Comparison of ENCODE assay signal across 11 cellular contexts in the genomic region with DNA sequence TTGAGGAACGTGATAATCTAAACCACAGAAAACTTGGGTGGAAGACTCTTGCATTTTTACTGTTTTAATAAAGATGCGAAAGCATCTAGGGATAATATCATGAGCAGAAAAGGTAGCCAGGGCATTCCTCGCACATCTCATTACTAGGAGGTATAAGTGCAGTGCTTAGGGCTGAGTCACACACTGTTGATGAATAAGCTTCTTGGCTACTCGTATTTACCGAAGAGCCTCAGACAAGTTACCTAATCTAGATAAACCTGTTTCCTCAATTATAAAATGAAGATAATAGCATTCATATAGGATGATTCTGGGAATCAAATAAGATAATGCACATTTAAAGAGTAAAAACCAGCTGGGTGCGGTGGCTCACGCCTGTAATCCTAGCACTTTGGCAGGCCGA. TPM values are rescaled to one million over a fixed set of nuclear protein-coding genes. Genes with fewer than 3 reads are reported as not detected.
DNase-seq lines count a peak whose midpoint lies in the region; ATAC-seq and TF ChIP-seq lines count a peak whose summit lies in the region.
"Had no signal": no experiment of that assay in that cellular context is flagged by ENCODE, and none has a peak within 500 bp of the region (broad histone marks: within the 10 kb centered on the region; RNA-seq: fewer than 3 reads in every experiment).

No MANE protein-coding gene starts in this region.

- DNase-seq in left ventricle myocardium inferior (no peak), Right ventricle myocardium inferior (ENCODE audit: missing footprints) (no peak), T-helper 17 cell (no peak), fibroblast of peridontal ligament (ENCODE audit: extremely low read depth) (peak; percentile 11), suprapubic skin (ENCODE audit: low spot score in 2 of 2) (no peak), MG63 (no peak)
- no peak for DNase-seq in NK-92 treated with Interleukin-12 subunit alpha and Interleukin-12 subunit beta, amount 100 ng/mL, for 24 hours (lab: John Stamatoyannopoulos, UW)
- DNase-seq: gastrocnemius medialis, GF-D8, MV-4-11 had no signal

- H3K4me3 ChIP-seq in left ventricle myocardium inferior = peak overlapping the region; percentile 81
- H3K4me3 ChIP-seq in suprapubic skin = peak overlapping the region; percentile 59
- no peak overlapping the region for H3K4me3 ChIP-seq in MG63

- peak overlapping the region; percentile 97 for H3K4me3 Mint-ChIP-seq in T-helper 17 cell

- ATAC-seq in Right ventricle myocardium inferior (no peak), T-helper 17 cell (no peak), GM21576 (IDR thresholded peaks at IDR 0.05; ENCODE audit: unreplicated experiment) (no peak)

- peaks cover 12% of the 10 kb centered on the region for H3K4me1 ChIP-seq in left ventricle myocardium inferior
- peaks cover 7% of the 10 kb centered on the region for H3K4me1 ChIP-seq in suprapubic skin

- H3K27ac ChIP-seq in left ventricle myocardium inferior (replicated peaks) = no peak overlapping the region
- peak overlapping the region; percentile 67 for H3K27ac ChIP-seq in suprapubic skin
- H3K27ac ChIP-seq: gastrocnemius medialis had no signal

- H3K36me3 Mint-ChIP-seq in T-helper 17 cell (ENCODE audit: low read depth) = peaks cover under 1% of the 10 kb centered on the region

- H3K9me3 ChIP-seq in left ventricle myocardium inferior (replicated peaks) (no peaks in the 10 kb centered on the region), T-helper 17 cell (ENCODE audit: control insufficient read depth, low read length, poor library complexity, severe bottlenecking) (no peaks in the 10 kb centered on the region), suprapubic skin (no peaks in the 10 kb centered on the region), MG63 (no peaks in the 10 kb centered on the region)
- H3K9me3 ChIP-seq: gastrocnemius medialis had no signal

- H3K27me3 ChIP-seq in left ventricle myocardium inferior (ENCODE audit: low read depth) (peaks cover 29% of the 10 kb centered on the region), suprapubic skin (peaks cover 8% of the 10 kb centered on the region), MG63 (peaks cover 5% of the 10 kb centered on the region; the same call in 1 of the 2 replicates)

- peak overlapping the region; percentile 94 for H3K27ac Mint-ChIP-seq in T-helper 17 cell

- intact Hi-C loops in left ventricle myocardium inferior (cut with micrococcal nuclease) = no loop called here
- intact Hi-C loops in Right ventricle myocardium inferior (cut with DNase I) = no loop called here

- H3K4me1 Mint-ChIP-seq in T-helper 17 cell = peaks cover 13% of the 10 kb centered on the region

- TF ChIP-seq CTCF in left ventricle myocardium inferior (IDR thresholded peaks at IDR 0.05; ENCODE audit: borderline replicate concordance) (no peak), suprapubic skin (IDR thresholded peaks at IDR 0.05) (no peak)

- peaks cover 12% of the 10 kb centered on the region for H3K27me3 Mint-ChIP-seq in T-helper 17 cell

- TF ChIP-seq POLR2A in suprapubic skin (IDR thresholded peaks at IDR 0.05) = no peak

- 69% methylated on average over 8 of the region's 8 CpGs for WGBS in suprapubic skin

- H3K36me3 ChIP-seq in left ventricle myocardium inferior (peaks cover 21% of the 10 kb centered on the region), suprapubic skin (peaks cover 15% of the 10 kb centered on the region), MG63 (no peaks in the 10 kb centered on the region)

- no peak for TF ChIP-seq EP300 in suprapubic skin (IDR thresholded peaks at IDR 0.05)

RNA-seq across cellular contexts. Expression of a gene that starts 0.8 kb away (rescaled TPM):
- total RNA-seq in left ventricle myocardium inferior = not detected
- total RNA-seq in Right ventricle myocardium inferior = not detected
- total RNA-seq in T-helper 17 cell = under 1 TPM; 0.07 to 0.16 TPM
- 1 to 10 TPM in 2 of 4 donors, under 1 TPM in 2; 0.55 to 1.9 (median 0.92) TPM for total RNA-seq in suprapubic skin
- total RNA-seq in MG63 (2014; rRNA removed; shearing (Covaris generic); ENCODE audit: low replicate concordance) = 0.10 TPM in 1 of 2 replicates, not detected in the other
- total RNA-seq: gastrocnemius medialis had no signal

RNA-seq across cellular contexts. Expression of a gene that starts 19.9 kb away (rescaled TPM):
- 22.1 TPM for total RNA-seq in left ventricle myocardium inferior
- 21.7 TPM for total RNA-seq in Right ventricle myocardium inferior
- 10 to 100 TPM; 35.6 to 42.0 TPM for total RNA-seq in T-helper 17 cell
- total RNA-seq in suprapubic skin = 10 to 100 TPM; 15.3 to 26.2 (median 23.8) TPM
- total RNA-seq in MG63 (2014; rRNA removed; shearing (Covaris generic); ENCODE audit: low replicate concordance) = 18.5 and 30.8 TPM in 2 replicates

RNA-seq across cellular contexts. Expression of a gene that starts 20.1 kb away (rescaled TPM):
- total RNA-seq in left ventricle myocardium inferior (59.2 TPM), Right ventricle myocardium inferior (75.8 TPM), T-helper 17 cell (1 to 10 TPM; 2.9 to 5.3 TPM), suprapubic skin (10 to 100 TPM in 2 of 4 donors, 1 to 10 TPM in 2; 4.8 to 14.7 (median 10.9) TPM)
- 1.9 and 3.7 TPM in 2 replicates for total RNA-seq in MG63 (2014; rRNA removed; shearing (Covaris generic); ENCODE audit: low replicate concordance)
